ENCODE assay signal across 22 cellular contexts in the genomic region with DNA sequence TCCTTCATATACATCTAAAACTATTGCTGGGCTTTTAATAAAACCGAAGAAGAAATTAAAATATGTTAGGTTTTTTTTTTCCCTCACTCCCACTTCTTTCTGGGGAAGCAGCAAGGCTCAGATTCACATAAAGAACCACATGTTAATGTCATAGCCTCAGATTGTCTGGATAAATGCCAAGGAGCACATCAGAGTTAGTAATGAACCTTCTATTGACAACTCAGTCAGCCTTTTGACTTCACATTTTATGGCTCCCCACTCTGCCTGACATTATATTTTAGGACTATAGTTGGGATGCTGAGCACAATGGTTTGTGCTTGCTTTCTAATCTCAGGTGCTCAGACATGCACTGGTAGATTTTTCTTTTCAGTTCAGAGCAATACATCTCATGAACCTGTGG. TPM values are rescaled to one million over a fixed set of nuclear protein-coding genes. Genes with fewer than 3 reads are reported as not detected.
DNase-seq lines count a peak whose midpoint lies in the region; ATAC-seq and TF ChIP-seq lines count a peak whose summit lies in the region.
"Had no signal": no experiment of that assay in that cellular context is flagged by ENCODE, and none has a peak within 500 bp of the region (broad histone marks: within the 10 kb centered on the region; RNA-seq: fewer than 3 reads in every experiment).

No MANE protein-coding gene starts in this region.

- H3K27ac ChIP-seq in mesendoderm (ENCODE audit: low read depth, low read length): no peak overlapping the region
- H3K27ac ChIP-seq: HL-60, neural progenitor cell, tibial artery had no signal

- no peaks in the 10 kb centered on the region for H3K36me3 ChIP-seq in mesendoderm (ENCODE audit: control insufficient read depth, insufficient read depth, low read length)
- H3K36me3 ChIP-seq: neural progenitor cell, tibial artery had no signal

- H3K56ac ChIP-seq in mesendoderm (ENCODE audit: low read length): no peak overlapping the region

- no peak overlapping the region for H2BK5ac ChIP-seq in mesendoderm (ENCODE audit: low read length)

- H3K4me3 ChIP-seq in epithelial cell of esophagus (ENCODE audit: low read length): no peak overlapping the region
- no peak overlapping the region for H3K4me3 ChIP-seq in mesendoderm (ENCODE audit: low read length)
- H3K4me3 ChIP-seq: K562, neural progenitor cell, tibial artery had no signal

- no peak for TF ChIP-seq CTCF in epithelial cell of esophagus (IDR thresholded peaks at IDR 0.05; ENCODE audit: insufficient read depth, low read depth, low read length, missing control alignments)

- ATAC-seq in GM19452 (IDR thresholded peaks at IDR 0.05; ENCODE audit: unreplicated experiment) (no peak), HG02938 (IDR thresholded peaks at IDR 0.05; ENCODE audit: unreplicated experiment) (no peak)
- ATAC-seq: effector memory CD8-positive, alpha-beta T cell; K562; stimulated activated naive B cell treated with anti-CD40 and anti-IgM and Interleukin-4, amounts not matched to agents 10 μg/mL and 1 μg/mL and 100 μg/mL, for 72 hours had no signal

- no peak overlapping the region for H2BK120ac ChIP-seq in mesendoderm (ENCODE audit: low read depth, low read length)

- DNase-seq in LHCN-M2 (ENCODE audit: low read depth) (peak; percentile 41), NCI-H1694 treated with DMSO at 0.1 percent for 48 hours (lab: John Stamatoyannopoulos, UW) (peak; percentile 20), NCI-H446 treated with DMSO at 0.1 percent for 48 hours (lab: John Stamatoyannopoulos, UW) (peak; percentile 83), epithelial cell of esophagus (ENCODE audit: low read depth) (peak; percentile 31), mesendoderm (no peak), SKM-1 treated with dmso at 0.1 percent for 144 hours (lab: John Stamatoyannopoulos, UW; ENCODE audit: unreplicated experiment) (no peak)
- DNase-seq: activated CD4-positive, alpha-beta T cell treated with anti-CD3 and anti-CD28 coated beads for 4 hours; activated CD8-positive, alpha-beta memory T cell treated with anti-CD3 and anti-CD28 coated beads, Interleukin-2, amount 50 U/mL, for 4 hours; activated gamma-delta T cell; cerebellar nuclear complex; effector memory CD8-positive, alpha-beta T cell; GF-D8; GOT3; NCI-H1048; SK-N-SH; stimulated activated naive B cell treated with anti-CD40 and anti-IgM and Interleukin-4, amounts not matched to agents 10 μg/mL and 1 μg/mL and 100 μg/mL, for 72 hours; tibial artery had no signal

- H4K8ac ChIP-seq in mesendoderm (ENCODE audit: low read depth, low read length): no peak overlapping the region

- no peak overlapping the region for H2AK5ac ChIP-seq in mesendoderm (ENCODE audit: low read length)

- H2BK15ac ChIP-seq in mesendoderm (replicated peaks; ENCODE audit: low read depth): no peak overlapping the region

- no peaks in the 10 kb centered on the region for H3K79me2 ChIP-seq in mesendoderm (ENCODE audit: control insufficient read depth, insufficient read depth, low read length)

- H3K9ac ChIP-seq in mesendoderm (ENCODE audit: low read length): no peak overlapping the region
- H3K9ac ChIP-seq: neural progenitor cell, SK-N-SH had no signal

- no peaks in the 10 kb centered on the region for H3K79me1 ChIP-seq in mesendoderm (ENCODE audit: low read length)

- H3K4ac ChIP-seq in mesendoderm (ENCODE audit: low read depth, low read length): no peak overlapping the region

- no peaks in the 10 kb centered on the region for H3K27me3 ChIP-seq in mesendoderm (ENCODE audit: insufficient read depth, low read length, poor library complexity)
- H3K27me3 ChIP-seq: tibial artery had no signal

- H4K5ac ChIP-seq in mesendoderm (ENCODE audit: low read length): no peak overlapping the region

- no peaks in the 10 kb centered on the region for H3K4me1 ChIP-seq in mesendoderm (ENCODE audit: control insufficient read depth, low read depth, low read length)

- H3K23ac ChIP-seq in mesendoderm (ENCODE audit: low read length): no peak overlapping the region

- no peak overlapping the region for H3K4me2 ChIP-seq in mesendoderm (ENCODE audit: low read length)
- H3K4me2 ChIP-seq: neural progenitor cell, SK-N-SH had no signal

- no peak overlapping the region for H3K18ac ChIP-seq in mesendoderm (ENCODE audit: low read length)

- WGBS in mesendoderm (ENCODE audit: extremely low coverage, insufficient coverage, low lambda C conversion rate): no CpG with 5 or more reads among the region's 1 CpG

RNA-seq across cellular contexts. Expression of gene DMAC1, which starts 21.8 kb away (rescaled TPM):
- total RNA-seq in LHCN-M2 (2014; rRNA removed): 10.8 and 12.2 TPM in 2 replicates
- polyA plus RNA-seq in LHCN-M2 (2012): 68.9 TPM
- 112 TPM for polyA plus RNA-seq in mesendoderm (2013, experiment 1 of 2)
- 115 TPM for polyA plus RNA-seq in mesendoderm (2013, experiment 2 of 2)

Comparison
In these comparisons a context has a peak if more than half of its experiments do, and no peak if none do; other contexts are left out.
1. DNase-seq: peak in LHCN-M2 (single experiment), NCI-H1694 treated with DMSO at 0.1 percent for 48 hours (single experiment), NCI-H446 treated with DMSO at 0.1 percent for 48 hours (single experiment) and epithelial cell of esophagus (single experiment); none in mesendoderm (single experiment) and SKM-1 treated with dmso at 0.1 percent for 144 hours (single experiment).